Comparison of ENCODE assay signal across 26 cellular contexts in the genomic region with DNA sequence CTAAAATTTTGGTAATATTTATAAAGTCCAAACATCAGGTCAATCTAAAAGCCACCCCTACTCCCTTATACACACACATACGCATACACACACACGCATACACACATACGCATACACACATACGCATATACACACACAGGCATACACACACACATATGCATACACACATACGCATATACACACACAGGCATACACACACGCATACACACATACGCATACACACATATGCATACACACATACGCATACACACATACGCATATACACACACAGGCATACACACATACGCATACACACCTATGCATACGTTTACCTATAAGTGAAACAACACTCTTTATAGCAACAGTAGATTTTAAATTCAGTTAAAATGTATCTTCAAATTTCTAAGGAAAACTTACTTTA.
"Had no signal": no experiment of that assay in that cellular context is flagged by ENCODE, and none has a peak within 500 bp of the region (broad histone marks: within the 10 kb centered on the region; RNA-seq: fewer than 3 reads in every experiment).

No MANE protein-coding gene starts in this region.

- H3K4me1 ChIP-seq: body of pancreas, SJCRH30 had no signal

- H3K27ac ChIP-seq: body of pancreas, SJCRH30, SK-N-MC had no signal

- H3K27me3 ChIP-seq: body of pancreas, SJCRH30 had no signal

- H3K4me3 ChIP-seq: body of pancreas, SJCRH30, SK-N-MC had no signal

- ATAC-seq: activated CD8-positive, alpha-beta T cell treated with anti-CD3 and anti-CD28 coated beads for 36 hours; activated T-cell treated with anti-CD3 and anti-CD28 coated beads, Interleukin-2, amount 50 U/mL, for 72 hours; activated T-helper 17 cell treated with anti-CD3 and anti-CD28 coated beads, Interleukin-2, amount 50 U/mL, for 72 hours; body of pancreas; Panc1 had no signal

- FAIRE-seq: astrocyte, bronchial epithelial cell had no signal

- H3K9me3 ChIP-seq: body of pancreas, SJCRH30 had no signal

- DNase-seq: activated CD4-positive, alpha-beta T cell treated with anti-CD3 and anti-CD28 coated beads, Interleukin-2, amount 10 ng/mL, durations not matched to agents 24 days and 14 days; activated CD4-positive, alpha-beta T cell treated with anti-CD3 and anti-CD28 coated beads, Interleukin-2, amount 50 U/mL, for 4 hours; activated CD8-positive, alpha-beta T cell treated with anti-CD3 and anti-CD28 coated beads for 36 hours; activated effector memory CD4-positive, alpha-beta T cell treated with anti-CD3 and anti-CD28 coated beads, Interleukin-2, amount 50 U/mL, for 16 hours; activated naive CD4-positive, alpha-beta T cell; activated naive CD8-positive, alpha-beta T cell treated with anti-CD3 and anti-CD28 coated beads, Interleukin-2, amount 10 ng/mL, durations not matched to agents 7 days and 5 days; activated T-cell treated with anti-CD3 and anti-CD28 coated beads, Interleukin-2, amount 50 U/mL, for 1 hour; activated T-cell treated with anti-CD3 and anti-CD28 coated beads, Interleukin-2, amount 50 U/mL, for 72 hours; body of pancreas; caudate nucleus; cerebellar nuclear complex; NCI-H1105; NCI-H1436; NCI-H1694; NCI-H1930; NCI-H2081 treated with DMSO at 0.1 percent for 48 hours; NCI-H345; NCI-H524 treated with DMSO at 0.1 percent for 48 hours; SHP77; SJCRH30; T1000 had no signal
